Comparison of ENCODE assay signal across 8 cellular contexts in genomic region chr14:49771691-49772090, GRCh38. TPM values are rescaled to one million over a fixed set of nuclear protein-coding genes. Genes with fewer than 3 reads are reported as not detected.
DNase-seq lines count a peak whose midpoint lies in the region; ATAC-seq and TF ChIP-seq lines count a peak whose summit lies in the region.
"Not testable (repeated sequence)": the region's sequence is repeated elsewhere in the genome, so short reads cannot be mapped to it uniquely, and the experiment has no call there.

No MANE protein-coding gene starts in this region.

- DNase-seq in CD8-positive, alpha-beta T cell; PC-9; WERI-Rb-1; activated naive CD4-positive, alpha-beta T cell treated with anti-CD3 and anti-CD28 coated beads, Interleukin-2, amount 50 U/mL, for 72 hours (ENCODE audit: low spot score in 2 of 2); hepatocyte (ENCODE audit: low spot score); naive thymus-derived CD8-positive, alpha-beta T cell; psoas muscle: not testable (repeated sequence)

- not testable (repeated sequence) for H2AFZ ChIP-seq in PC-9, hepatocyte

- H3K79me2 ChIP-seq in PC-9 (ENCODE audit: low read depth) = peaks cover 46% of the 10 kb centered on the region
- H3K79me2 ChIP-seq in hepatocyte = peaks cover 69% of the 10 kb centered on the region

- peaks cover 11% of the 10 kb centered on the region; the same call in 1 of the 2 replicates for H4K20me1 ChIP-seq in PC-9 (ENCODE audit: insufficient read depth)
- H4K20me1 ChIP-seq in hepatocyte (ENCODE audit: insufficient read depth, poor library complexity, severe bottlenecking) = not testable (repeated sequence)

- peak overlapping the region; percentile 84 for H3K4me2 ChIP-seq in PC-9
- peak overlapping the region; percentile 80 for H3K4me2 ChIP-seq in hepatocyte

- TF ChIP-seq CTCF in 22Rv1 (IDR thresholded peaks at IDR 0.05); CD8-positive, alpha-beta T cell (IDR thresholded peaks at IDR 0.05); PC-9 (conservative IDR thresholded peaks at IDR 0.05); WERI-Rb-1 (IDR thresholded peaks at IDR 0.05; ENCODE audit: low read depth, low read length); hepatocyte (IDR thresholded peaks at IDR 0.05; ENCODE audit: poor library complexity); psoas muscle (IDR thresholded peaks at IDR 0.05): not testable (repeated sequence)

- intact Hi-C loops in CD8-positive, alpha-beta T cell (cut with DNase I, micrococcal nuclease); PC-9 (cut with micrococcal nuclease; ENCODE audit: unreplicated experiment); psoas muscle (cut with DNase I): not testable (repeated sequence)

- H3F3A ChIP-seq in PC-9 (ENCODE audit: insufficient read depth, low read depth) = peaks cover 56% of the 10 kb centered on the region

- H3K9me2 ChIP-seq in PC-9 (ENCODE audit: insufficient read depth); hepatocyte (replicated peaks; ENCODE audit: insufficient read depth): not testable (repeated sequence)

- H3K36me3 ChIP-seq in CD8-positive, alpha-beta T cell (ENCODE audit: insufficient read depth, low read length) = peaks cover 10% of the 10 kb centered on the region
- H3K36me3 ChIP-seq in PC-9 (ENCODE audit: low read depth) = peaks cover 21% of the 10 kb centered on the region
- peaks cover 24% of the 10 kb centered on the region for H3K36me3 ChIP-seq in WERI-Rb-1
- H3K36me3 ChIP-seq in hepatocyte (replicated peaks; ENCODE audit: insufficient read depth, low read depth) = not testable (repeated sequence)
- peaks cover 10 to 54% of the 10 kb centered on the region in 2 donors for H3K36me3 ChIP-seq in psoas muscle (ENCODE audit: insufficient read depth in 1 of 2, low read depth in 1 of 2)

- 81% methylated on average over 10 of the region's 10 CpGs for WGBS in hepatocyte (ENCODE audit: low lambda C conversion rate, missing lambda C conversion rate)
- 85 to 86% (median 86%) methylated on average over 10 of the region's 10 CpGs for WGBS in psoas muscle, 3 donors

- H3K4me1 ChIP-seq in CD8-positive, alpha-beta T cell (ENCODE audit: insufficient read depth, low read length) = peaks cover 27% of the 10 kb centered on the region
- peaks cover 34% of the 10 kb centered on the region for H3K4me1 ChIP-seq in PC-9 (replicated peaks; ENCODE audit: insufficient read depth)
- peaks cover 22% of the 10 kb centered on the region for H3K4me1 ChIP-seq in hepatocyte (ENCODE audit: insufficient read depth)
- peaks cover 24% of the 10 kb centered on the region for H3K4me1 ChIP-seq in psoas muscle

- H3K27ac Mint-ChIP-seq in CD8-positive, alpha-beta T cell = peak overlapping the region; percentile 19
- peak overlapping the region; percentile 56 to 97 for H3K27ac Mint-ChIP-seq in activated naive CD4-positive, alpha-beta T cell treated with anti-CD3 and anti-CD28 coated beads, Interleukin-2, amount 50 U/mL, for 72 hours
- peak overlapping the region; percentile 0 to 97 (median 66) for H3K27ac Mint-ChIP-seq in naive thymus-derived CD8-positive, alpha-beta T cell

- not testable (repeated sequence) for H3K9me3 Mint-ChIP-seq in CD8-positive, alpha-beta T cell; activated naive CD4-positive, alpha-beta T cell treated with anti-CD3 and anti-CD28 coated beads, Interleukin-2, amount 50 U/mL, for 72 hours; naive thymus-derived CD8-positive, alpha-beta T cell

- CTCF ChIA-PET in CD8-positive, alpha-beta T cell (lab: Charles Lee) = not testable (repeated sequence)
- CTCF ChIA-PET in PC-9 (lab: Charles Lee) = interaction anchor here (0.6 kb wide), 1 partner anchor 340 kb away, joined by 6 read pairs; no protein-coding TSS in a partner anchor

- peaks cover 40% of the 10 kb centered on the region for H3K36me3 Mint-ChIP-seq in CD8-positive, alpha-beta T cell
- H3K36me3 Mint-ChIP-seq in activated naive CD4-positive, alpha-beta T cell treated with anti-CD3 and anti-CD28 coated beads, Interleukin-2, amount 50 U/mL, for 72 hours = not testable (repeated sequence)
- peaks cover 4 to 38% (median 5%) of the 10 kb centered on the region in 3 donors for H3K36me3 Mint-ChIP-seq in naive thymus-derived CD8-positive, alpha-beta T cell

- not testable (repeated sequence) for BruUV-seq in PC-9 (replicated peaks; lab: Mats Ljungman, UMichigan)

- H3K27me3 ChIP-seq in CD8-positive, alpha-beta T cell (ENCODE audit: insufficient read depth, low read length); PC-9 (ENCODE audit: insufficient read depth, low read depth); WERI-Rb-1 (ENCODE audit: insufficient read depth, low read depth, severe bottlenecking); hepatocyte; psoas muscle (ENCODE audit: insufficient read depth in 3 of 3, low read length in 2 of 3): not testable (repeated sequence)

- peak overlapping the region; percentile 99 for H3K27ac ChIP-seq in 22Rv1
- not testable (repeated sequence) for H3K27ac ChIP-seq in CD8-positive, alpha-beta T cell (ENCODE audit: low read depth, low read length); PC-9
- peak overlapping the region; percentile 94 for H3K27ac ChIP-seq in WERI-Rb-1
- peak overlapping the region; percentile 22 for H3K27ac ChIP-seq in hepatocyte
- H3K27ac ChIP-seq in psoas muscle = peak overlapping the region; percentile 12

- H3K27me3 Mint-ChIP-seq in CD8-positive, alpha-beta T cell (ENCODE audit: low read depth); naive thymus-derived CD8-positive, alpha-beta T cell: not testable (repeated sequence)

- not testable (repeated sequence) for H3K9me3 ChIP-seq in CD8-positive, alpha-beta T cell (ENCODE audit: low read length); PC-9 (ENCODE audit: insufficient read depth, low read depth); WERI-Rb-1 (ENCODE audit: severe bottlenecking); hepatocyte (ENCODE audit: low read depth); psoas muscle

- POLR2A ChIA-PET in CD8-positive, alpha-beta T cell (lab: Charles Lee) = not testable (repeated sequence)
- POLR2A ChIA-PET in PC-9 (lab: Charles Lee; ENCODE audit: unreplicated experiment) = interaction anchor here (0.7 kb wide), 1 partner anchor 90 kb away, joined by 6 read pairs; no protein-coding TSS in a partner anchor
- POLR2A ChIA-PET in naive thymus-derived CD8-positive, alpha-beta T cell (lab: Charles Lee) = interaction anchor here (0.6 to 1.3 kb wide), 5 partner anchors 29 to 151 kb away, joined by 3 to 8 read pairs (median 5); partner anchors contain the start of genes KLHDC1, MGAT2, NEMF and RPL36AL

- not testable (repeated sequence) for H3K4me3 Mint-ChIP-seq in CD8-positive, alpha-beta T cell; naive thymus-derived CD8-positive, alpha-beta T cell

- peaks cover 52% of the 10 kb centered on the region for H3K4me1 Mint-ChIP-seq in CD8-positive, alpha-beta T cell (ENCODE audit: low read depth)
- peaks cover 17 to 52% (median 44%) of the 10 kb centered on the region in 4 donors for H3K4me1 Mint-ChIP-seq in naive thymus-derived CD8-positive, alpha-beta T cell

- H3K4me3 ChIP-seq in CD8-positive, alpha-beta T cell (ENCODE audit: low read depth, low read length); PC-9; WERI-Rb-1 (ENCODE audit: low read depth, low read length); hepatocyte; psoas muscle: not testable (repeated sequence)

- not testable (repeated sequence) for ATAC-seq in CD8-positive, alpha-beta T cell; activated naive CD4-positive, alpha-beta T cell treated with anti-CD3 and anti-CD28 coated beads, Interleukin-2, amount 50 U/mL, for 72 hours; naive thymus-derived CD8-positive, alpha-beta T cell; psoas muscle

RNA-seq across cellular contexts. Expression of gene KLHDC2, which starts 3.7 kb away (rescaled TPM):
- total RNA-seq in CD8-positive, alpha-beta T cell = 100 to 1,000 TPM; 121 to 122 TPM
- 45.3 and 45.8 TPM in 2 replicates for total RNA-seq in PC-9 (2021)
- total RNA-seq in activated naive CD4-positive, alpha-beta T cell treated with anti-CD3 and anti-CD28 coated beads, Interleukin-2, amount 50 U/mL, for 72 hours = 10 to 100 TPM; 19.1 to 20.6 TPM
- total RNA-seq in hepatocyte = 114 and 118 TPM in 2 replicates
- polyA plus RNA-seq in hepatocyte = 122 and 140 TPM in 2 replicates
- total RNA-seq in naive thymus-derived CD8-positive, alpha-beta T cell = 10 to 100 TPM; 93.3 to 96.6 TPM
- 10 to 100 TPM; 72.5 to 77.4 (median 75.5) TPM for polyA plus RNA-seq in naive thymus-derived CD8-positive, alpha-beta T cell
- 10 to 100 TPM; 52.3 to 90.2 (median 69.5) TPM for total RNA-seq in psoas muscle
- polyA plus RNA-seq in psoas muscle = 10 to 100 TPM; 26.6 to 74.4 (median 53.2) TPM

Comparison
In these comparisons a context has a peak if more than half of its experiments do, and no peak if none do; other contexts are left out.
1. H3K27ac Mint-ChIP-seq: peak in every context shown above with its lines; median percentile 76 in activated naive CD4-positive, alpha-beta T cell treated with anti-CD3 and anti-CD28 coated beads, Interleukin-2, amount 50 U/mL, for 72 hours; 66 in naive thymus-derived CD8-positive, alpha-beta T cell; 19 in CD8-positive, alpha-beta T cell.